ENCODE assay signal across 17 cellular contexts in genomic region chr3:24343084-24343783, GRCh38.
DNase-seq lines count a peak whose midpoint lies in the region; ATAC-seq, FAIRE-seq and TF ChIP-seq lines count a peak whose summit lies in the region.
"Had no signal": no experiment of that assay in that cellular context is flagged by ENCODE, and none has a peak within 500 bp of the region (broad histone marks: within the 10 kb centered on the region; RNA-seq: fewer than 3 reads in every experiment).

No MANE protein-coding gene starts in this region.

- H3K27ac ChIP-seq in K562 (ENCODE audit: extremely low read depth, low read depth, low read length) (no peak overlapping the region), keratinocyte (ENCODE audit: control insufficient read depth, insufficient read depth, low read length) (no peak overlapping the region), body of pancreas (no peak overlapping the region)
- H3K27ac ChIP-seq: left lung had no signal

- TF ChIP-seq POLR2A in K562 (conservative IDR thresholded peaks at IDR 0.05), result no peak
- TF ChIP-seq POLR2A in body of pancreas (IDR thresholded peaks at IDR 0.05), result no peak

- H3K4me3 ChIP-seq in K562 (no peak overlapping the region), keratinocyte (ENCODE audit: control insufficient read depth in 2 of 3, extremely low read depth in 1 of 3, insufficient read depth in 2 of 3, low read depth in 1 of 3, low read length in 3 of 3) (no peak overlapping the region), body of pancreas (no peak overlapping the region)
- H3K4me3 ChIP-seq: left lung had no signal

- H3K9me3 ChIP-seq in K562 (replicated peaks; ENCODE audit: control insufficient read depth, insufficient read depth, low read depth, low read length), result no peaks in the 10 kb centered on the region
- H3K9me3 ChIP-seq in keratinocyte (ENCODE audit: control insufficient read depth, low read depth, low read length), result no peaks in the 10 kb centered on the region
- H3K9me3 ChIP-seq in body of pancreas, result no peaks in the 10 kb centered on the region
- H3K9me3 ChIP-seq: left lung had no signal

- no peak overlapping the region for H2AFZ ChIP-seq in K562 (ENCODE audit: low read depth, low read length)
- H2AFZ ChIP-seq in keratinocyte (ENCODE audit: control insufficient read depth, low read length), result no peak overlapping the region

- H3K9me1 ChIP-seq in K562 (ENCODE audit: control insufficient read depth, insufficient read depth, low read length), result no peaks in the 10 kb centered on the region
- H3K9me1 ChIP-seq in keratinocyte (ENCODE audit: control insufficient read depth, extremely low read depth, insufficient read depth, low read length), result no peaks in the 10 kb centered on the region

- H3K36me3 ChIP-seq in K562 (ENCODE audit: control insufficient read depth, insufficient read depth, low read length), result no peaks in the 10 kb centered on the region
- no peaks in the 10 kb centered on the region for H3K36me3 ChIP-seq in keratinocyte (ENCODE audit: control insufficient read depth in 2 of 2, extremely low read depth in 1 of 2, insufficient read depth in 2 of 2, low read length in 2 of 2)
- no peaks in the 10 kb centered on the region for H3K36me3 ChIP-seq in body of pancreas (replicated peaks in 1 of 2; ENCODE audit: insufficient read depth in 1 of 2, low read depth in 2 of 2)
- H3K36me3 ChIP-seq: left lung had no signal

- ATAC-seq in K562 (no peak), body of pancreas (no peak)
- ATAC-seq: left lung had no signal

- H3K27me3 ChIP-seq in K562 (ENCODE audit: control insufficient read depth in 2 of 2, insufficient read depth in 2 of 2, low read length in 2 of 2), result no peaks in the 10 kb centered on the region
- no peaks in the 10 kb centered on the region for H3K27me3 ChIP-seq in keratinocyte (ENCODE audit: control insufficient read depth, extremely low read depth, insufficient read depth, low read length)
- H3K27me3 ChIP-seq in body of pancreas, result no peaks in the 10 kb centered on the region
- H3K27me3 ChIP-seq: left lung had no signal

- H3K4me2 ChIP-seq in K562 (ENCODE audit: insufficient read depth, low read length) (no peak overlapping the region), keratinocyte (ENCODE audit: control insufficient read depth, extremely low read depth, insufficient read depth, low read depth, low read length) (no peak overlapping the region)

- BruUV-seq in K562 (replicated peaks; lab: Mats Ljungman, UMichigan), result no TSS peak

- H4K20me1 ChIP-seq in K562 (replicated peaks; ENCODE audit: control insufficient read depth, insufficient read depth, low read length) (no peaks in the 10 kb centered on the region), keratinocyte (ENCODE audit: control insufficient read depth, extremely low read depth, insufficient read depth, low read length) (no peaks in the 10 kb centered on the region)

- dilution Hi-C loops in keratinocyte (cut with MboI; ENCODE audit: extremely low pct_ligation_motif_present, low sequenced_read_pairs), result no loop called here

- H3K4me1 ChIP-seq in K562 (replicated peaks in 1 of 2; ENCODE audit: control insufficient read depth in 2 of 2, insufficient read depth in 2 of 2, low read length in 2 of 2), result peaks cover 4 to 26% of the 10 kb centered on the region in 2 experiments; a peak in 3 of 5 replicates
- no peaks in the 10 kb centered on the region for H3K4me1 ChIP-seq in keratinocyte (ENCODE audit: control insufficient read depth, extremely low read depth, insufficient read depth, low read length)
- peaks cover 9% of the 10 kb centered on the region for H3K4me1 ChIP-seq in body of pancreas
- H3K4me1 ChIP-seq: left lung had no signal

- CTCF ChIA-PET in K562 (lab: Yijun Ruan, JAX; ENCODE audit: low intra/inter-chr PET ratio), result no interaction called here

- 62% methylated on average over 3 of the region's 3 CpGs for WGBS in K562 (ENCODE audit: insufficient coverage, low coverage, missing lambda C conversion rate)
- WGBS in body of pancreas, 2 donors, result 97% methylated on average over 3 of the region's 3 CpGs

- POLR2A ChIA-PET in K562 (lab: Yijun Ruan, JAX), result interaction anchor here (1.0 to 1.3 kb wide), 3 partner anchors 9 to 72 kb away, joined by 3 to 7 read pairs (median 4); no protein-coding TSS in a partner anchor

- no peak for TF ChIP-seq RAD21 in K562 (CRISPR knock-in tag; conservative IDR thresholded peaks at IDR 0.05 in 1 of 2, IDR thresholded peaks at IDR 0.05 in 1 of 2)

- H3K79me2 ChIP-seq in K562 (ENCODE audit: control insufficient read depth, insufficient read depth, low read length), result peaks cover 31% of the 10 kb centered on the region
- H3K79me2 ChIP-seq in keratinocyte (ENCODE audit: control insufficient read depth, insufficient read depth, low read length), result no peaks in the 10 kb centered on the region

- TF ChIP-seq CTCF in K562 (IDR thresholded peaks at IDR 0.05 in 2 of 3, conservative IDR thresholded peaks at IDR 0.05 in 1 of 3; ENCODE audit: insufficient read depth in 2 of 3, low read depth in 1 of 3, low read length in 3 of 3), result no peak
- TF ChIP-seq CTCF in keratinocyte (optimal IDR thresholded peaks at IDR 0.05 in 1 of 3, IDR thresholded peaks at IDR 0.05 in 1 of 3, conservative IDR thresholded peaks at IDR 0.05 in 1 of 3; ENCODE audit: extremely low read depth in 1 of 3, insufficient read depth in 2 of 3, low read length in 3 of 3), result no peak
- no peak for TF ChIP-seq CTCF in body of pancreas (IDR thresholded peaks at IDR 0.05)

- in situ Hi-C loops in K562 (cut with MboI), result no loop called here

- H3K9ac ChIP-seq in K562 (ENCODE audit: insufficient read depth in 1 of 2, low read depth in 2 of 2, low read length in 2 of 2), result no peak overlapping the region
- H3K9ac ChIP-seq in keratinocyte (ENCODE audit: control insufficient read depth, extremely low read depth, insufficient read depth, low read length), result no peak overlapping the region

- DNase-seq in EL (peak; percentile 70), OCI-M1 (lab: John Stamatoyannopoulos, UW) (peak; percentile 43), K562 (ENCODE audit: extremely low read depth in 1 of 4, low spot score in 3 of 4) (no peak), keratinocyte (ENCODE audit: low read depth, low spot score) (peak; percentile 25), NCI-H1436 (lab: John Stamatoyannopoulos, UW) (no peak), activated gamma-delta T cell (lab: John Stamatoyannopoulos, UW) (no peak), body of pancreas (no peak), KG1 (lab: John Stamatoyannopoulos, UW) (no peak)
- DNase-seq: activated CD4-positive, CD25-positive, alpha-beta regulatory T cell; activated naive CD4-positive, alpha-beta T cell treated with anti-CD3 and anti-CD28 coated beads, Interleukin-2, amount 10 ng/mL, durations not matched to agents 7 days and 5 days; cerebellar nuclear complex; DMS153; hippocampal formation; left lung; NCI-H2107; NK-92 treated with Interleukin-12 subunit alpha and Interleukin-12 subunit beta, amount 100 ng/mL, for 24 hours; substantia nigra had no signal

- FAIRE-seq in K562 (lab: Jason Lieb, UNC) (no peak), keratinocyte (lab: Jason Lieb, UNC) (peak; percentile 63)

- peak; percentile 23; the same call in 1 of the 2 replicates for TF ChIP-seq EP300 in K562 (IDR thresholded peaks at IDR 0.05; ENCODE audit: low read length)

- intact Hi-C loops in K562 (cut with micrococcal nuclease), result no loop called here
- intact Hi-C loops in body of pancreas (cut with DNase I), result no loop called here

TF ChIP-seq in K562, 482 proteins besides CTCF, POLR2A, EP300 and RAD21 (continues in another document):
- TF ChIP-seq CCAR2 (IDR thresholded peaks at IDR 0.05; ENCODE audit: low read depth, low read length), result no peak
- peak; percentile 77; the same call in 1 of the 2 replicates for TF ChIP-seq FOXJ2 (tag; IDR thresholded peaks at IDR 0.05)
- TF ChIP-seq VEZF1 (CRISPR knock-in tag; IDR thresholded peaks at IDR 0.05), result no peak
- no peak for TF ChIP-seq HMG20B (CRISPR knock-in tag; IDR thresholded peaks at IDR 0.05)
- TF ChIP-seq ZNF124 (CRISPR knock-in tag; IDR thresholded peaks at IDR 0.05), result no peak
- TF ChIP-seq HIVEP1 (CRISPR knock-in tag; IDR thresholded peaks at IDR 0.05), result no peak
- peak; percentile 71 for TF ChIP-seq NR2C1 (IDR thresholded peaks at IDR 0.05)
- TF ChIP-seq NR2C1 (tag; IDR thresholded peaks at IDR 0.05), result peak; percentile 84
- no peak for TF ChIP-seq ZNF354B (CRISPR knock-in tag; IDR thresholded peaks at IDR 0.05)
- no peak for TF ChIP-seq ATF6 (CRISPR knock-in tag; IDR thresholded peaks at IDR 0.05)
- TF ChIP-seq SAFB2 (IDR thresholded peaks at IDR 0.05; ENCODE audit: borderline replicate concordance, low read depth, low read length, severe bottlenecking), result no peak
- TF ChIP-seq KHSRP (IDR thresholded peaks at IDR 0.05), result no peak
- no peak for TF ChIP-seq DLX4 (CRISPR knock-in tag; IDR thresholded peaks at IDR 0.05)

Comparison
In these comparisons a context has a peak if more than half of its experiments do, and no peak if none do; other contexts are left out.
1. DNase-seq: peak in EL (single experiment), OCI-M1 (single experiment) and keratinocyte (single experiment); none in K562 (0 of 4), NCI-H1436 (single experiment), activated gamma-delta T cell (single experiment), body of pancreas (0 of 4) and KG1 (single experiment).